In genomic region chr16:88904676-88905365, GRCh38 we compare ENCODE assay signal across 1 cellular context.
TF ChIP-seq lines count a peak whose summit lies in the region.

No MANE protein-coding gene starts in this region.

TF ChIP-seq in GM23338, 12 proteins besides CTCF, POLR2A, EP300 and RAD21 (continued from another document):
- TF ChIP-seq REST (IDR thresholded peaks at IDR 0.05; ENCODE audit: unreplicated experiment) (no peak), JUNB (IDR thresholded peaks at IDR 0.05; ENCODE audit: unreplicated experiment) (no peak), STAT1 (IDR thresholded peaks at IDR 0.05; ENCODE audit: unreplicated experiment) (no peak), EZH2 (IDR thresholded peaks at IDR 0.05; ENCODE audit: low read depth, unreplicated experiment) (no peak), CREB1 (CRISPR knock-in tag; IDR thresholded peaks at IDR 0.05; ENCODE audit: low read depth) (no peak), ZNF331 (CRISPR knock-in tag; IDR thresholded peaks at IDR 0.05; ENCODE audit: low read depth) (no peak), NANOG (IDR thresholded peaks at IDR 0.05; ENCODE audit: borderline replicate concordance) (no peak)
